ENCODE assay signal across 8 cellular contexts in genomic region chr4:184287697-184288255, GRCh38.
DNase-seq lines count a peak whose midpoint lies in the region; ATAC-seq and TF ChIP-seq lines count a peak whose summit lies in the region.

No MANE protein-coding gene starts in this region.

- H3K27ac ChIP-seq in RWPE1: no peak overlapping the region

- no peak for DNase-seq in GM12864 (ENCODE audit: low read depth)
- DNase-seq in RWPE1 (ENCODE audit: low spot score): peak; percentile 17
- peak; percentile 76 for DNase-seq in fibroblast of pulmonary artery (ENCODE audit: low read depth)
- DNase-seq in pons (ENCODE audit: low spot score): peak; percentile 77
- no peak for DNase-seq in H4 (ENCODE audit: low spot score)
- DNase-seq in HCEC 1CT: no peak
- DNase-seq in activated CD4-positive, alpha-beta T cell treated with anti-CD3 and anti-CD28 coated beads for 1 hour: no peak

- CTCF ChIA-PET in RWPE1 (lab: Yijun Ruan, JAX): interaction anchor here (0.6 to 1.2 kb wide), 6 partner anchors 11 to 507 kb away, joined by 3 to 5 read pairs (median 3); no protein-coding TSS in a partner anchor

- peak; percentile 4 for TF ChIP-seq CTCF in GM12864 (IDR thresholded peaks at IDR 0.05; ENCODE audit: low read depth, low read length, missing control alignments)
- no peak for TF ChIP-seq CTCF in RWPE1 (conservative IDR thresholded peaks at IDR 0.05; ENCODE audit: low read depth)
- TF ChIP-seq CTCF in fibroblast of pulmonary artery (IDR thresholded peaks at IDR 0.05; ENCODE audit: low read length, missing control alignments): peak; percentile 29

- POLR2A ChIA-PET in RWPE1 (lab: Yijun Ruan, JAX; ENCODE audit: low non-redundant PET): interaction anchor here (1.2 kb wide), 1 partner anchor 249 kb away, joined by 5 read pairs; no protein-coding TSS in a partner anchor

- ATAC-seq in GM19397 (IDR thresholded peaks at IDR 0.05; ENCODE audit: unreplicated experiment): no peak

- H3K4me3 ChIP-seq in GM12864 (ENCODE audit: low read depth, low read length): peak overlapping the region; percentile 34
- H3K4me3 ChIP-seq in fibroblast of pulmonary artery (replicated peaks; ENCODE audit: low read depth, low read length): no peak overlapping the region

Comparison
In these comparisons a context has a peak if more than half of its experiments do, and no peak if none do; other contexts are left out.
1. DNase-seq: peak in RWPE1 (single experiment), fibroblast of pulmonary artery (single experiment) and pons (single experiment); none in GM12864 (single experiment), H4 (single experiment), HCEC 1CT (single experiment) and activated CD4-positive, alpha-beta T cell treated with anti-CD3 and anti-CD28 coated beads for 1 hour (single experiment).